Comparison of ENCODE assay signal across 8 cellular contexts in genomic region chr5:150155258-150156032, GRCh38. TPM values are rescaled to one million over a fixed set of nuclear protein-coding genes. Genes with fewer than 3 reads are reported as not detected.
DNase-seq lines count a peak whose midpoint lies in the region; ATAC-seq and TF ChIP-seq lines count a peak whose summit lies in the region.

TSS of gene PDGFRB (minus strand) at chr5:150155845. CDS start at chr5:150137047, 18,798 bp downstream.

- no peak for TF ChIP-seq CTCF in fibroblast of the aortic adventitia (IDR thresholded peaks at IDR 0.05; ENCODE audit: insufficient read depth, low read length)
- TF ChIP-seq CTCF in natural killer cell (IDR thresholded peaks at IDR 0.05): no peak
- no peak for TF ChIP-seq CTCF in suprapubic skin (IDR thresholded peaks at IDR 0.05)

- H3K27me3 ChIP-seq in suprapubic skin: peaks cover 9% of the 10 kb centered on the region

- peak within 1 kb of the TSS; percentile 99 for H3K4me3 ChIP-seq in fibroblast of the aortic adventitia (ENCODE audit: low read depth, low read length)
- peak within 1 kb of the TSS; percentile 48 for H3K4me3 ChIP-seq in suprapubic skin

- WGBS in suprapubic skin: 6% methylated on average over 14 of the region's 17 CpGs

- no peaks in the 10 kb centered on the region for H3K9me3 Mint-ChIP-seq in IgD-negative memory B cell
- H3K9me3 Mint-ChIP-seq in natural killer cell: no peaks in the 10 kb centered on the region

- H3K36me3 ChIP-seq in suprapubic skin: no peaks in the 10 kb centered on the region

- no peak for TF ChIP-seq EP300 in suprapubic skin (IDR thresholded peaks at IDR 0.05)

- H3K4me3 Mint-ChIP-seq in IgD-negative memory B cell (peak within 1 kb of the TSS; percentile 71 to 97 (median 88)), natural killer cell (peak within 1 kb of the TSS; percentile 98)

- H3K27ac ChIP-seq in suprapubic skin: peak within 1 kb of the TSS; percentile 86

- no peaks in the 10 kb centered on the region for H3K9me3 ChIP-seq in suprapubic skin

- peak in 1 of 2 donors; percentile 65 for TF ChIP-seq POLR2A in suprapubic skin (IDR thresholded peaks at IDR 0.05)

- peak within 1 kb of the TSS in 1 of 3 donors; percentile 36 for H3K27ac Mint-ChIP-seq in IgD-negative memory B cell
- H3K27ac Mint-ChIP-seq in natural killer cell: peak within 1 kb of the TSS; percentile 76 to 93

- H3K4me1 Mint-ChIP-seq in IgD-negative memory B cell: peaks cover 4 to 27% (median 12%) of the 10 kb centered on the region in 3 donors
- H3K4me1 Mint-ChIP-seq in natural killer cell: peaks cover 30 to 44% of the 10 kb centered on the region in 2 donors

- intact Hi-C loops in natural killer cell (cut with micrococcal nuclease): no loop called here

- peaks cover 48% of the 10 kb centered on the region for H3K4me1 ChIP-seq in suprapubic skin

- peak; percentile 36 for DNase-seq in NCI-H146 (lab: John Stamatoyannopoulos, UW)
- no peak for DNase-seq in NCI-H146 treated with DMSO at 0.1 percent for 48 hours (lab: John Stamatoyannopoulos, UW; ENCODE audit: unreplicated experiment)
- DNase-seq in activated T-cell treated with anti-CD3 and anti-CD28 coated beads, Interleukin-2, amount 50 U/mL, for 48 hours: peak; percentile 48 to 55
- DNase-seq in fibroblast of the aortic adventitia (ENCODE audit: low read depth): peak; percentile 97
- peak; percentile 65 for DNase-seq in natural killer cell
- peak; percentile 95 for DNase-seq in suprapubic skin (ENCODE audit: low spot score in 2 of 2)

- peaks cover 5% of the 10 kb centered on the region for H3K27me3 Mint-ChIP-seq in IgD-negative memory B cell
- H3K27me3 Mint-ChIP-seq in natural killer cell (ENCODE audit: low read depth in 2 of 2): peaks cover 0 to 9% of the 10 kb centered on the region in 2 donors

- H3K36me3 Mint-ChIP-seq in IgD-negative memory B cell (peaks cover 2% of the 10 kb centered on the region), natural killer cell (no peaks in the 10 kb centered on the region)

- ATAC-seq in natural killer cell (peak; percentile 85 to 95 (median 94)), HG03520 (IDR thresholded peaks at IDR 0.05; ENCODE audit: unreplicated experiment) (no peak)

RNA-seq across cellular contexts. Expression of gene PDGFRB, which starts in this region (rescaled TPM):
- 0.45 TPM for polyA plus RNA-seq in IgD-negative memory B cell
- total RNA-seq in fibroblast of the aortic adventitia (ENCODE audit: low replicate concordance) (111 and 180 TPM in 2 replicates), natural killer cell (10 to 100 TPM; 44.8 to 93.1 (median 61.6) TPM), suprapubic skin (10 to 100 TPM; 23.8 to 51.4 (median 43.9) TPM)
